Comparison of ENCODE assay signal across 28 cellular contexts in the genomic region with DNA sequence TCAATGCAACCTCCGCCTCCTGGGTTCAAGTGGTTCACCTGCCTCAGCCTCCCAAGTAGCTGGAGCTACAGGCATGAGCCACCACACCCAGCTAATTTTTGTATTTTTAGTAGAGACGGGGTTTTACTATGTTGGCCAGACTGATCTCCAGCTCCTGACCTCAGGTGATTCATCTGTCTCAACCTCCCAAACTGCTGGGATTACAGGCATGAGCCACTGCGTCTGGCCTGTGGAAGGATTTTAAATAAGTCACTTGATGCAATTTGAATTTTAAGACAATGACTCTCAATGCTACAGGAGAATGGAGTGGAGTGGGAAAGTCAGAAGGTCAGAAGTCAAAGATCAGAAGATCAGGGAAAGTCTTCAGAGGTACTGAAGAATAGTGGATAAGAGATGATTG. TPM values are rescaled to one million over a fixed set of nuclear protein-coding genes. Genes with fewer than 3 reads are reported as not detected.
"Had no signal": no experiment of that assay in that cellular context is flagged by ENCODE, and none has a peak within 500 bp of the region (broad histone marks: within the 10 kb centered on the region; RNA-seq: fewer than 3 reads in every experiment).

No MANE protein-coding gene starts in this region.

- H3K27me3 ChIP-seq: esophagus muscularis mucosa, gastrocnemius medialis, neural progenitor cell, sigmoid colon, upper lobe of right lung had no signal

- H3K4me2 ChIP-seq: neural progenitor cell had no signal

- H3K36me3 ChIP-seq: esophagus muscularis mucosa, gastrocnemius medialis, heart left ventricle, lower lobe of right lung, neural progenitor cell, sigmoid colon, spleen, upper lobe of right lung had no signal

- H3K9ac ChIP-seq: neural progenitor cell had no signal

- ATAC-seq: activated CD4-positive, alpha-beta T cell treated with anti-CD3 and anti-CD28 coated beads for 36 hours; activated T-cell treated with anti-CD3 and anti-CD28 coated beads, Interleukin-2, amount 50 U/mL, for 4 hours; gastrocnemius medialis; heart left ventricle; left lobe of liver; lower lobe of right lung; naive thymus-derived CD4-positive, alpha-beta T cell; stimulated activated naive CD8-positive, alpha-beta T cell treated with anti-CD3 and anti-CD28 coated beads, Interleukin-15, Interleukin-2, amounts not matched to agents 100 U/mL and 50 U/mL, for 24 hours; T-cell; upper lobe of right lung; WTC11 had no signal

- H3K36me3 Mint-ChIP-seq: activated naive CD8-positive, alpha-beta T cell treated with anti-CD3 and anti-CD28 coated beads, Interleukin-2, amount 10 ng/mL, durations not matched to agents 7 days and 5 days; naive thymus-derived CD4-positive, alpha-beta T cell; neural progenitor cell; T-cell; WTC11 had no signal

- H2AFZ ChIP-seq: neural progenitor cell had no signal

- H3K4me1 Mint-ChIP-seq: activated CD4-positive, alpha-beta T cell treated with anti-CD3 and anti-CD28 coated beads for 36 hours; neural progenitor cell had no signal

- H3K9me3 Mint-ChIP-seq: activated naive CD8-positive, alpha-beta T cell treated with anti-CD3 and anti-CD28 coated beads, Interleukin-2, amount 10 ng/mL, durations not matched to agents 7 days and 5 days; activated T-cell treated with anti-CD3 and anti-CD28 coated beads, Interleukin-2, amount 50 U/mL, for 4 hours; activated T-helper 2 cell treated with anti-CD3 and anti-CD28 coated beads, Interferon-gamma antibody, Interleukin-2, Interleukin-4, amounts not matched to agents 10 μg/mL and 5 μg/mL and 100 μg/mL, durations not matched to agents 14 hours and 24 hours and 36 hours; naive thymus-derived CD4-positive, alpha-beta T cell; T-cell; WTC11 had no signal

- H3K27ac ChIP-seq: coronary artery, esophagus muscularis mucosa, gastrocnemius medialis, heart left ventricle, lower lobe of right lung, neural progenitor cell, sigmoid colon, spleen, upper lobe of right lung had no signal

- H3K4me1 ChIP-seq: gastrocnemius medialis, lower lobe of right lung, neural progenitor cell had no signal

- DNase-seq: activated CD4-positive, alpha-beta T cell treated with anti-CD3 and anti-CD28 coated beads for 36 hours; activated CD4-positive, alpha-beta T cell treated with anti-CD3 and anti-CD28 coated beads, Interleukin-2, amount 50 U/mL, for 4 hours; activated CD8-positive, alpha-beta memory T cell treated with anti-CD3 and anti-CD28 coated beads, Interleukin-2, amount 50 U/mL, for 48 hours; activated naive CD4-positive, alpha-beta T cell treated with Interleukin-2 at 50 U/mL for 16 hours; activated naive CD8-positive, alpha-beta T cell treated with anti-CD3 and anti-CD28 coated beads, Interleukin-2, amount 10 ng/mL, durations not matched to agents 7 days and 5 days; activated T-cell treated with anti-CD3 and anti-CD28 coated beads, Interleukin-2, amount 50 U/mL, for 4 hours; amygdala; cerebellar nuclear complex; gastrocnemius medialis; heart left ventricle; kidney; lower lobe of right lung; naive thymus-derived CD4-positive, alpha-beta T cell; posterior cingulate gyrus; sigmoid colon; spleen; stimulated activated CD4-positive, alpha-beta T cell treated with anti-CD3 and anti-CD28 coated beads, Interleukin-4, amount 100 ng/mL, for 24 hours; stimulated activated naive CD8-positive, alpha-beta T cell treated with anti-CD3 and anti-CD28 coated beads, Interleukin-15, Interleukin-2, amounts not matched to agents 100 U/mL and 50 U/mL, for 24 hours; T-cell; upper lobe of right lung had no signal

- H3K4me3 ChIP-seq: coronary artery, esophagus muscularis mucosa, gastrocnemius medialis, heart left ventricle, lower lobe of right lung, neural progenitor cell, sigmoid colon, spleen, upper lobe of right lung had no signal

- H3K9me3 ChIP-seq: esophagus muscularis mucosa, gastrocnemius medialis, heart left ventricle, lower lobe of right lung, sigmoid colon, spleen, upper lobe of right lung had no signal

- H3K27ac Mint-ChIP-seq: activated CD4-positive, alpha-beta T cell treated with anti-CD3 and anti-CD28 coated beads for 36 hours; activated naive CD8-positive, alpha-beta T cell treated with anti-CD3 and anti-CD28 coated beads, Interleukin-2, amount 10 ng/mL, durations not matched to agents 7 days and 5 days; naive thymus-derived CD4-positive, alpha-beta T cell; neural progenitor cell; T-cell; WTC11 had no signal

- H3K4me3 Mint-ChIP-seq: activated CD4-positive, alpha-beta T cell treated with anti-CD3 and anti-CD28 coated beads for 36 hours; activated naive CD8-positive, alpha-beta T cell treated with anti-CD3 and anti-CD28 coated beads, Interleukin-2, amount 10 ng/mL, durations not matched to agents 7 days and 5 days; activated T-cell treated with anti-CD3 and anti-CD28 coated beads, Interleukin-2, amount 50 U/mL, for 4 hours; naive thymus-derived CD4-positive, alpha-beta T cell; neural progenitor cell; T-cell; WTC11 had no signal

RNA-seq across cellular contexts. Expression of a gene that starts 15.3 kb away (rescaled TPM):
- total RNA-seq: activated CD4-positive, alpha-beta T cell treated with anti-CD3 and anti-CD28 coated beads for 36 hours; activated CD8-positive, alpha-beta memory T cell treated with anti-CD3 and anti-CD28 coated beads for 36 hours; activated naive CD8-positive, alpha-beta T cell treated with anti-CD3 and anti-CD28 coated beads, Interleukin-2, amount 10 ng/mL, durations not matched to agents 7 days and 5 days; activated T-cell treated with anti-CD3 and anti-CD28 coated beads, Interleukin-2, amount 50 U/mL, for 4 hours; activated T-helper 2 cell treated with anti-CD3 and anti-CD28 coated beads, Interferon-gamma antibody, Interleukin-2, Interleukin-4, amounts not matched to agents 10 μg/mL and 5 μg/mL and 100 μg/mL, durations not matched to agents 14 hours and 24 hours and 36 hours; gastrocnemius medialis; left lobe of liver; mesenteric fat pad; sigmoid colon; T-cell; WTC11 had no signal

RNA-seq across cellular contexts. Expression of a gene that starts 22.2 kb away (rescaled TPM):
- total RNA-seq: activated CD4-positive, alpha-beta T cell treated with anti-CD3 and anti-CD28 coated beads for 36 hours; activated CD8-positive, alpha-beta memory T cell treated with anti-CD3 and anti-CD28 coated beads for 36 hours; activated naive CD8-positive, alpha-beta T cell treated with anti-CD3 and anti-CD28 coated beads, Interleukin-2, amount 10 ng/mL, durations not matched to agents 7 days and 5 days; activated T-cell treated with anti-CD3 and anti-CD28 coated beads, Interleukin-2, amount 50 U/mL, for 4 hours; activated T-helper 2 cell treated with anti-CD3 and anti-CD28 coated beads, Interferon-gamma antibody, Interleukin-2, Interleukin-4, amounts not matched to agents 10 μg/mL and 5 μg/mL and 100 μg/mL, durations not matched to agents 14 hours and 24 hours and 36 hours; WTC11 had no signal
